ENCODE assay signal across 4 cellular contexts in genomic region chr4:38807462-38807861, GRCh38. TPM values are rescaled to one million over a fixed set of nuclear protein-coding genes. Genes with fewer than 3 reads are reported as not detected.
"Had no signal": no experiment of that assay in that cellular context is flagged by ENCODE, and none has a peak within 500 bp of the region (broad histone marks: within the 10 kb centered on the region; RNA-seq: fewer than 3 reads in every experiment).

No MANE protein-coding gene starts in this region.

RNA-seq across cellular contexts. Expression of gene TLR10, which starts 24.7 kb away (rescaled TPM):
- total RNA-seq: LHCN-M2, M059J, MCF 10A, NCI-H460 had no signal
